Comparison of ENCODE assay signal across 29 cellular contexts in genomic region chr5:143078971-143079370, GRCh38.
"Had no signal": no experiment of that assay in that cellular context is flagged by ENCODE, and none has a peak within 500 bp of the region (broad histone marks: within the 10 kb centered on the region; RNA-seq: fewer than 3 reads in every experiment).

No MANE protein-coding gene starts in this region.

- DNase-seq: activated B cell treated with CpG ODN at 0.5 μM for 24 hours; activated CD4-positive, alpha-beta memory T cell treated with anti-CD3 and anti-CD28 coated beads, Interleukin-2, amount 10 ng/mL, durations not matched to agents 7 days and 5 days; activated CD4-positive, alpha-beta T cell treated with anti-CD3 and anti-CD28 coated beads for 1 hour; activated CD4-positive, alpha-beta T cell treated with anti-CD3 and anti-CD28 coated beads for 48 hours; activated CD8-positive, alpha-beta memory T cell treated with anti-CD3 and anti-CD28 coated beads for 24 hours; activated CD8-positive, alpha-beta memory T cell treated with anti-CD3 and anti-CD28 coated beads, Interleukin-2, amount 10 ng/mL, durations not matched to agents 7 days and 5 days; activated CD8-positive, alpha-beta memory T cell treated with anti-CD3 and anti-CD28 coated beads, Interleukin-2, amount 50 U/mL, for 48 hours; activated effector memory CD4-positive, alpha-beta T cell treated with Interleukin-2 at 50 U/mL for 16 hours; activated naive CD4-positive, alpha-beta T cell treated with anti-CD3 and anti-CD28 coated beads, Interleukin-2, amount 50 U/mL, for 16 hours; activated naive CD8-positive, alpha-beta T cell treated with anti-CD3 and anti-CD28 coated beads for 36 hours; activated T-cell treated with anti-CD3 and anti-CD28 coated beads, Interleukin-2, amount 50 U/mL, for 48 hours; amniotic stem cell; aorta; brain microvascular endothelial cell; NCI-H1105; NCI-H1417 treated with DMSO at 0.1 percent for 48 hours; NCI-H187 treated with DMSO at 0.1 percent for 48 hours; NCI-H2081; NCI-H345; NCI-H524 treated with DMSO at 0.1 percent for 48 hours; PC-3; Peyer's patch; RPMI8226; SHP77 treated with DMSO at 0.1 percent for 48 hours; SK-N-SH had no signal

- H3K27ac Mint-ChIP-seq: activated B cell treated with CpG ODN at 0.5 μM for 24 hours; activated CD4-positive, alpha-beta memory T cell treated with anti-CD3 and anti-CD28 coated beads, Interleukin-2, amount 10 ng/mL, durations not matched to agents 7 days and 5 days; activated CD8-positive, alpha-beta memory T cell treated with anti-CD3 and anti-CD28 coated beads, Interleukin-2, amount 10 ng/mL, durations not matched to agents 7 days and 5 days; activated naive CD8-positive, alpha-beta T cell treated with anti-CD3 and anti-CD28 coated beads for 36 hours; T-helper 1 cell treated with Interleukin-12 subunit alpha and Interleukin-12 subunit beta and Interleukin-4 antibody, amounts not matched to agents 30 μg/mL and 1 μg/mL, for 36 hours; T-helper 2 cell treated with Interferon-gamma antibody and Interleukin-4, amounts not matched to agents 5 μg/mL and 100 μg/mL, for 36 hours had no signal

- H3K4me3 Mint-ChIP-seq: activated B cell treated with CpG ODN at 0.5 μM for 24 hours; activated CD4-positive, alpha-beta memory T cell treated with anti-CD3 and anti-CD28 coated beads, Interleukin-2, amount 10 ng/mL, durations not matched to agents 7 days and 5 days; activated CD8-positive, alpha-beta memory T cell treated with anti-CD3 and anti-CD28 coated beads, Interleukin-2, amount 10 ng/mL, durations not matched to agents 7 days and 5 days; activated naive CD8-positive, alpha-beta T cell treated with anti-CD3 and anti-CD28 coated beads for 36 hours; T-helper 1 cell treated with Interleukin-12 subunit alpha and Interleukin-12 subunit beta and Interleukin-4 antibody, amounts not matched to agents 30 μg/mL and 1 μg/mL, for 36 hours; T-helper 2 cell treated with Interferon-gamma antibody and Interleukin-4, amounts not matched to agents 5 μg/mL and 100 μg/mL, for 36 hours had no signal

- H3K4me3 ChIP-seq: K562, Peyer's patch, SJSA1 had no signal

- H3K36me3 ChIP-seq: brain microvascular endothelial cell, Peyer's patch, SJSA1 had no signal

- H3K27me3 Mint-ChIP-seq: activated B cell treated with CpG ODN at 0.5 μM for 24 hours; activated CD4-positive, alpha-beta memory T cell treated with anti-CD3 and anti-CD28 coated beads, Interleukin-2, amount 10 ng/mL, durations not matched to agents 7 days and 5 days; activated CD8-positive, alpha-beta memory T cell treated with anti-CD3 and anti-CD28 coated beads, Interleukin-2, amount 10 ng/mL, durations not matched to agents 7 days and 5 days; activated naive CD8-positive, alpha-beta T cell treated with anti-CD3 and anti-CD28 coated beads for 36 hours had no signal

- ATAC-seq: activated CD8-positive, alpha-beta memory T cell treated with anti-CD3 and anti-CD28 coated beads, Interleukin-2, amount 10 ng/mL, durations not matched to agents 7 days and 5 days; K562; PC-3 had no signal

- H3K4me1 Mint-ChIP-seq: activated B cell treated with CpG ODN at 0.5 μM for 24 hours; activated CD4-positive, alpha-beta memory T cell treated with anti-CD3 and anti-CD28 coated beads, Interleukin-2, amount 10 ng/mL, durations not matched to agents 7 days and 5 days; activated CD8-positive, alpha-beta memory T cell treated with anti-CD3 and anti-CD28 coated beads, Interleukin-2, amount 10 ng/mL, durations not matched to agents 7 days and 5 days had no signal

- H3K9me3 ChIP-seq: Peyer's patch, SJSA1, SK-N-SH had no signal

- H3K9me3 Mint-ChIP-seq: activated B cell treated with CpG ODN at 0.5 μM for 24 hours; activated CD4-positive, alpha-beta memory T cell treated with anti-CD3 and anti-CD28 coated beads, Interleukin-2, amount 10 ng/mL, durations not matched to agents 7 days and 5 days; activated naive CD8-positive, alpha-beta T cell treated with anti-CD3 and anti-CD28 coated beads for 36 hours; T-helper 1 cell treated with Interleukin-12 subunit alpha and Interleukin-12 subunit beta and Interleukin-4 antibody, amounts not matched to agents 30 μg/mL and 1 μg/mL, for 36 hours; T-helper 2 cell treated with Interferon-gamma antibody and Interleukin-4, amounts not matched to agents 5 μg/mL and 100 μg/mL, for 36 hours had no signal

- H3K27ac ChIP-seq: brain microvascular endothelial cell, Peyer's patch, SJSA1 had no signal

- H3K27me3 ChIP-seq: brain microvascular endothelial cell, Peyer's patch, SJSA1 had no signal
